In the genomic region with DNA sequence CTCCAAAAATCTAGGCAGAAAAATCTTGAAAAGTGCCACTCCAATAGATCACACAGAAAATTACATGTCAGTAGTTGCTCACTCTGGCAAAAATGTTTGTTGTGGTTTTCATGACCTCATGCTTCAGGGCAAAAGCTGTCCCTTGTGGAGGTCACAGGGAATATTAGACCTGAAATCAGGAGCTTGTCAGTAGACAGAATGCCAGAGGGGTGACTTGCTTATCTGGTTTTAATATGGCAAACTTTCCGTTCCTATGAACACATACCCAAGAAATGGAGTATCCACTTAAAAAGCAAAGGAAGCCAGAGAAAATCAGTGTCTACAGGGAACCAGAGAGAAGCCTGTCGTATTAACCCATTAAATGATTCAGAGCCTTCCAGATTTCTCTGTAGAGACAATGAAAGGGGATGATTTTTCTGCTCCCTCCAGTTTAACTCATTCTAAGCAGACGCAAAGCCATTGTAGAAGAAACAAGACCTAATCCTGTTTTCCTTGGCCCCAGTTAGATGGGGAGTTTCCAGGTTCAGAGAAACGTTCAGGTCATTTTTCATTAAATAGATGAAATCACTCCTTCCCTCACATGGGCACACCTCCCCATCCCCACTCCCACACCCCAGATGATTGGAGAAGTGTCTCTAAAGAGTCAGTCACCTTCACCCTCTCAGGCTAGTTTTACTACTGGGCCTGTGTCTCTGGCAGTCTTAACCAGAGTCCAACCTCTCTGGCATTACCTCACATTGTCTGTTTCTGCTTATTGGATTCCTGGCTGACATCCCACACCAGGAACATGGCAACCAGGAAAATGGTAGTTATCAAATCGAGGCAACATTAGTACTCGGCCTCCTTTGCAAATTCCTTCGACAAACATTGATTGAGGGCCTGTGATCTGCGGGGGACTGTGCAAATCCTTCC, we compare ENCODE assay signal across 11 cellular contexts. TPM values are rescaled to one million over a fixed set of nuclear protein-coding genes. Genes with fewer than 3 reads are reported as not detected.
DNase-seq lines count a peak whose midpoint lies in the region; ATAC-seq and TF ChIP-seq lines count a peak whose summit lies in the region.
"Had no signal": no experiment of that assay in that cellular context is flagged by ENCODE, and none has a peak within 500 bp of the region (broad histone marks: within the 10 kb centered on the region; RNA-seq: fewer than 3 reads in every experiment).

No MANE protein-coding gene starts in this region.

- no peaks in the 10 kb centered on the region for H3K36me3 ChIP-seq in breast epithelium
- H3K36me3 ChIP-seq: adrenal gland had no signal

- H3K36me3 Mint-ChIP-seq in stimulated activated effector memory CD8-positive, alpha-beta T cell treated with anti-CD3 and anti-CD28 coated beads, Interleukin-12 subunit alpha, Interleukin-12 subunit beta, amount 100 ng/mL, for 72 hours, result peaks cover 6% of the 10 kb centered on the region
- H3K36me3 Mint-ChIP-seq: CD8-positive, alpha-beta memory T cell had no signal

- no peak overlapping the region for H3K27ac Mint-ChIP-seq in stimulated activated effector memory CD8-positive, alpha-beta T cell treated with anti-CD3 and anti-CD28 coated beads, Interleukin-12 subunit alpha, Interleukin-12 subunit beta, amount 100 ng/mL, for 72 hours
- H3K27ac Mint-ChIP-seq: CD8-positive, alpha-beta memory T cell; naive thymus-derived CD8-positive, alpha-beta T cell had no signal

- DNase-seq in A172 (ENCODE audit: low spot score), result peak; percentile 91
- peak; percentile 74 for DNase-seq in HT1080 (ENCODE audit: low read depth)
- DNase-seq in breast epithelium (ENCODE audit: low spot score in 2 of 2), result no peak
- no peak for DNase-seq in left lobe of liver (ENCODE audit: low spot score)
- no peak for DNase-seq in dermis blood vessel endothelial cell
- no peak for DNase-seq in NCI-H1105 treated with DMSO at 0.1 percent for 48 hours (lab: John Stamatoyannopoulos, UW)
- DNase-seq in stimulated activated effector memory CD8-positive, alpha-beta T cell treated with anti-CD3 and anti-CD28 coated beads, Interleukin-12 subunit alpha, Interleukin-12 subunit beta, amount 100 ng/mL, for 72 hours (ENCODE audit: low spot score in 2 of 2), result no peak
- DNase-seq in GM10248 (ENCODE audit: extremely low spot score), result no peak
- DNase-seq: CD8-positive, alpha-beta memory T cell; naive thymus-derived CD8-positive, alpha-beta T cell had no signal

- H3K4me1 ChIP-seq in breast epithelium, result peaks cover 0 to 4% of the 10 kb centered on the region in 2 donors

- ATAC-seq in left lobe of liver, result peak; percentile 38
- no peak for ATAC-seq in stimulated activated effector memory CD8-positive, alpha-beta T cell treated with anti-CD3 and anti-CD28 coated beads, Interleukin-12 subunit alpha, Interleukin-12 subunit beta, amount 100 ng/mL, for 72 hours
- ATAC-seq: naive thymus-derived CD8-positive, alpha-beta T cell had no signal

- CTCF ChIA-PET in GM10248 (lab: Yijun Ruan, JAX), result no interaction called here

- H3K9me3 Mint-ChIP-seq in stimulated activated effector memory CD8-positive, alpha-beta T cell treated with anti-CD3 and anti-CD28 coated beads, Interleukin-12 subunit alpha, Interleukin-12 subunit beta, amount 100 ng/mL, for 72 hours, result peaks cover 5% of the 10 kb centered on the region

- H3K4me1 Mint-ChIP-seq in stimulated activated effector memory CD8-positive, alpha-beta T cell treated with anti-CD3 and anti-CD28 coated beads, Interleukin-12 subunit alpha, Interleukin-12 subunit beta, amount 100 ng/mL, for 72 hours, result peaks cover 6% of the 10 kb centered on the region

- no peaks in the 10 kb centered on the region for H3K27me3 ChIP-seq in breast epithelium

- TF ChIP-seq POLR2A in breast epithelium (IDR thresholded peaks at IDR 0.05), result no peak

- H3K4me3 ChIP-seq in breast epithelium, result no peak overlapping the region
- H3K4me3 ChIP-seq: adrenal gland had no signal

- POLR2A ChIA-PET in GM10248 (lab: Yijun Ruan, JAX), result no interaction called here

- TF ChIP-seq CTCF in breast epithelium (IDR thresholded peaks at IDR 0.05) (peak in 1 of 3 donors; percentile 28), GM10248 (IDR thresholded peaks at IDR 0.05; ENCODE audit: control extremely low read depth, extremely low read depth, low read depth, missing control alignments) (no peak)

- peak overlapping the region; percentile 83 to 93 for H3K27ac ChIP-seq in breast epithelium

- no peak overlapping the region for H3K4me3 Mint-ChIP-seq in stimulated activated effector memory CD8-positive, alpha-beta T cell treated with anti-CD3 and anti-CD28 coated beads, Interleukin-12 subunit alpha, Interleukin-12 subunit beta, amount 100 ng/mL, for 72 hours
- H3K4me3 Mint-ChIP-seq: CD8-positive, alpha-beta memory T cell; naive thymus-derived CD8-positive, alpha-beta T cell had no signal

- H3K9me3 ChIP-seq in breast epithelium, result no peaks in the 10 kb centered on the region
- H3K9me3 ChIP-seq: adrenal gland had no signal

- intact Hi-C loops in breast epithelium (cut with DNase I; ENCODE audit: low total_unique reads), result loop anchor here (10.0 kb wide), 1 partner anchor 332 kb away; no protein-coding TSS in a partner anchor

RNA-seq across cellular contexts. Expression of gene SOX9, which starts 6.0 kb away (rescaled TPM):
- total RNA-seq in A172 (2014; rRNA removed; shearing (Covaris generic)), result 21.5 and 26.1 TPM in 2 replicates
- 24.9 and 43.0 TPM in 2 replicates for total RNA-seq in HT1080 (2014; rRNA removed; shearing (Covaris generic))
- 66.7 and 82.9 TPM in 2 replicates for polyA plus RNA-seq in HT1080 (2015; cell fraction: cytosol; rRNA removed)
- polyA plus RNA-seq in HT1080 (2015; cell fraction: nucleus; rRNA removed), result 119 and 133 TPM in 2 replicates
- total RNA-seq in breast epithelium (10 to 100 TPM in 2 of 3 donors, 1 to 10 TPM in 1; 3.0 to 47.7 (median 15.7) TPM), left lobe of liver (2.1 TPM), dermis blood vessel endothelial cell (0.17 TPM in 1 of 2 replicates, not detected in the other)
- total RNA-seq: CD8-positive, alpha-beta memory T cell; naive thymus-derived CD8-positive, alpha-beta T cell had no signal
- polyA plus RNA-seq: CD8-positive, alpha-beta memory T cell; naive thymus-derived CD8-positive, alpha-beta T cell had no signal

Comparison
In these comparisons a context has a peak if more than half of its experiments do, and no peak if none do; other contexts are left out.
1. DNase-seq: peak in A172 (single experiment) and HT1080 (single experiment); none in breast epithelium (0 of 2), left lobe of liver (single experiment), dermis blood vessel endothelial cell (single experiment), NCI-H1105 treated with DMSO at 0.1 percent for 48 hours (single experiment), stimulated activated effector memory CD8-positive, alpha-beta T cell treated with anti-CD3 and anti-CD28 coated beads, Interleukin-12 subunit alpha, Interleukin-12 subunit beta, amount 100 ng/mL, for 72 hours (0 of 2) and GM10248 (single experiment).